ENCODE assay signal across 11 cellular contexts in genomic region chr1:150559627-150560010, GRCh38. TPM values are rescaled to one million over a fixed set of nuclear protein-coding genes. Genes with fewer than 3 reads are reported as not detected.
DNase-seq lines count a peak whose midpoint lies in the region; ATAC-seq and TF ChIP-seq lines count a peak whose summit lies in the region.
"Had no signal": no experiment of that assay in that cellular context is flagged by ENCODE, and none has a peak within 500 bp of the region (broad histone marks: within the 10 kb centered on the region; RNA-seq: fewer than 3 reads in every experiment).

No MANE protein-coding gene starts in this region.

- H3K36me3 Mint-ChIP-seq in MCF 10A (ENCODE audit: insufficient read depth, unreplicated experiment): peaks cover 54% of the 10 kb centered on the region
- H3K36me3 Mint-ChIP-seq in naive thymus-derived CD4-positive, alpha-beta T cell: peaks cover 0 to 6% (median 5%) of the 10 kb centered on the region in 5 donors

- in situ Hi-C loops in mammary epithelial cell (cut with MboI; ENCODE audit: low sequenced_read_pairs in 2 of 2) (loop anchor here (5.0 to 10.0 kb wide), 2 partner anchors 248 to 255 kb away; partner anchors contain the start of gene CTSK (in 1 of the 2)), transverse colon (cut with MboI; ENCODE audit: low pct_ligation_motif_present in 1 of 4, low pct_unique_long_range_greater_than_20kb in 1 of 4, low sequenced_read_pairs in 3 of 4) (loop anchor here in 1 of 4 donors (10.0 kb wide), 1 partner anchor 55 kb away; no protein-coding TSS in a partner anchor)

- no peaks in the 10 kb centered on the region for H3K27me3 Mint-ChIP-seq in MCF 10A (ENCODE audit: insufficient read depth, unreplicated experiment)
- no peaks in the 10 kb centered on the region for H3K27me3 Mint-ChIP-seq in naive thymus-derived CD4-positive, alpha-beta T cell

- no peaks in the 10 kb centered on the region for H4K20me1 ChIP-seq in mammary epithelial cell (ENCODE audit: insufficient read depth, low read length)

- no peak overlapping the region for H2AFZ ChIP-seq in mammary epithelial cell (ENCODE audit: low read depth, low read length)

- H3K27me3 ChIP-seq in mammary epithelial cell (ENCODE audit: insufficient read depth, low read length) (no peaks in the 10 kb centered on the region), transverse colon (no peaks in the 10 kb centered on the region)
- no peaks in the 10 kb centered on the region for H3K27me3 ChIP-seq in naive thymus-derived CD4-positive, alpha-beta T cell (ENCODE audit: control insufficient read depth in 2 of 2, insufficient read depth in 2 of 2, low read length in 2 of 2)
- H3K27me3 ChIP-seq: brain microvascular endothelial cell had no signal

- peaks cover 47% of the 10 kb centered on the region for H3K4me1 Mint-ChIP-seq in MCF 10A (ENCODE audit: insufficient read depth, unreplicated experiment)
- peaks cover 26 to 43% (median 35%) of the 10 kb centered on the region in 7 donors for H3K4me1 Mint-ChIP-seq in naive thymus-derived CD4-positive, alpha-beta T cell

- 67% methylated on average over 3 of the region's 10 CpGs for WGBS in mammary epithelial cell (ENCODE audit: low coverage, missing lambda C conversion rate)
- 68% methylated on average over 10 of the region's 10 CpGs; no CpG with 5 or more reads in 1 of the 2 donors for WGBS in transverse colon (ENCODE audit: low coverage in 1 of 2), 2 donors

- H3K4me2 ChIP-seq in mammary epithelial cell (ENCODE audit: insufficient read depth, low read depth, low read length): no peak overlapping the region

- peaks cover 21% of the 10 kb centered on the region for H3K79me2 ChIP-seq in mammary epithelial cell (ENCODE audit: insufficient read depth, low read length)

- TF ChIP-seq EP300 in transverse colon (IDR thresholded peaks at IDR 0.05; ENCODE audit: low read depth): no peak

- H3K9me3 ChIP-seq in mammary epithelial cell (replicated peaks; ENCODE audit: insufficient read depth, low read length) (no peaks in the 10 kb centered on the region), transverse colon (no peaks in the 10 kb centered on the region)
- H3K9me3 ChIP-seq in naive thymus-derived CD4-positive, alpha-beta T cell (ENCODE audit: control insufficient read depth in 2 of 3, low read length in 3 of 3): no peaks in the 10 kb centered on the region

- TF ChIP-seq CTCF in MCF 10A (IDR thresholded peaks at IDR 0.05; ENCODE audit: unreplicated experiment) (no peak), mammary epithelial cell (conservative IDR thresholded peaks at IDR 0.05 in 1 of 2, IDR thresholded peaks at IDR 0.05 in 1 of 2; ENCODE audit: extremely low read depth in 1 of 2, insufficient read depth in 1 of 2, low read depth in 1 of 2, low read length in 2 of 2) (no peak), transverse colon (IDR thresholded peaks at IDR 0.05) (no peak)

- peak overlapping the region; percentile 99 for H3K27ac Mint-ChIP-seq in MCF 10A (ENCODE audit: low read depth, unreplicated experiment)
- peak overlapping the region in 7 of 9 donors; percentile 75 to 100 (median 97) for H3K27ac Mint-ChIP-seq in naive thymus-derived CD4-positive, alpha-beta T cell

- H3K4me1 ChIP-seq in mammary epithelial cell (ENCODE audit: insufficient read depth, low read length) (peaks cover 51% of the 10 kb centered on the region), transverse colon (peaks cover 33 to 57% (median 51%) of the 10 kb centered on the region in 4 donors)
- peaks cover 24 to 33% of the 10 kb centered on the region in 2 donors for H3K4me1 ChIP-seq in naive thymus-derived CD4-positive, alpha-beta T cell (ENCODE audit: control insufficient read depth in 2 of 2, insufficient read depth in 2 of 2, low read length in 2 of 2)

- CTCF ChIA-PET in MCF 10A (lab: Yijun Ruan, JAX): interaction anchor here (0.6 to 9.8 kb wide), 31 partner anchors 8 to 447 kb away, joined by 3 to 245 read pairs (median 5); partner anchors contain the start of genes ADAMTSL4, CIART, CTSK and ECM1
- CTCF ChIA-PET in mammary epithelial cell (lab: Charles Lee; ENCODE audit: low non-redundant PET): interaction anchor here (0.6 kb wide), 1 partner anchor 28 kb away, joined by 6 read pairs; no protein-coding TSS in a partner anchor
- CTCF ChIA-PET in naive thymus-derived CD4-positive, alpha-beta T cell (lab: Charles Lee): interaction anchor here (0.6 to 13.2 kb wide), 11 partner anchors 8 to 137 kb away, joined by 3 to 300 read pairs (median 5); partner anchors contain the start of genes ENSA, FALEC and MCL1

- BruUV-seq in MCF 10A (replicated peaks; lab: Mats Ljungman, UMichigan) (no TSS peak), mammary epithelial cell (replicated peaks; lab: Mats Ljungman, UMichigan) (no TSS peak)

- intact Hi-C loops in MCF 10A (cut with micrococcal nuclease): loop anchor here (1.0 to 5.0 kb wide), 9 partner anchors 43 to 503 kb away; partner anchors contain the start of genes CA14, GOLPH3L, MINDY1 and MLLT11
- intact Hi-C loops in mammary epithelial cell (cut with micrococcal nuclease): loop anchor here (1.0 to 5.0 kb wide), 5 partner anchors 74 to 419 kb away; partner anchors contain the start of genes ARNT and GOLPH3L
- intact Hi-C loops in naive thymus-derived CD4-positive, alpha-beta T cell (cut with micrococcal nuclease): loop anchor here (1.0 to 10.0 kb wide), 17 partner anchors 51 to 498 kb away; partner anchors contain the start of genes SETDB1 (in 2 of the 2), TARS2 (in 2 of the 2), ARNT (in 1 of the 2) and CA14 (in 1 of the 2)
- intact Hi-C loops in transverse colon (cut with DNase I; ENCODE audit: low total_unique reads): loop anchor here (2.0 to 5.0 kb wide), 2 partner anchors 17 to 58 kb away; no protein-coding TSS in a partner anchor

- H3K4me3 Mint-ChIP-seq in MCF 10A (ENCODE audit: unreplicated experiment): peak overlapping the region; percentile 74
- H3K4me3 Mint-ChIP-seq in naive thymus-derived CD4-positive, alpha-beta T cell: peak overlapping the region in 4 of 10 donors; percentile 87 to 99 (median 97)

- no peaks in the 10 kb centered on the region for H3K36me3 ChIP-seq in mammary epithelial cell (ENCODE audit: insufficient read depth, low read length)
- peaks cover 0 to 5% (median 0%) of the 10 kb centered on the region in 3 experiments for H3K36me3 ChIP-seq in naive thymus-derived CD4-positive, alpha-beta T cell (ENCODE audit: control insufficient read depth in 2 of 3, insufficient read depth in 3 of 3, low read length in 3 of 3)
- H3K36me3 ChIP-seq in transverse colon: no peaks in the 10 kb centered on the region
- H3K36me3 ChIP-seq: brain microvascular endothelial cell, WERI-Rb-1 had no signal

- no peak for ATAC-seq in naive thymus-derived CD4-positive, alpha-beta T cell
- no peak for ATAC-seq in HG03045 (IDR thresholded peaks at IDR 0.05; ENCODE audit: unreplicated experiment)

- H3K4me3 ChIP-seq in mammary epithelial cell (replicated peaks in 1 of 3; ENCODE audit: insufficient read depth in 1 of 3, low read depth in 2 of 3, low read length in 3 of 3) (no peak overlapping the region), transverse colon (peak overlapping the region in 1 of 4 donors; percentile 61)
- peak overlapping the region; percentile 43 for H3K4me3 ChIP-seq in naive thymus-derived CD4-positive, alpha-beta T cell (ENCODE audit: low read length)

- H3K9ac ChIP-seq in mammary epithelial cell (ENCODE audit: insufficient read depth, low read length): no peak overlapping the region

- dilution Hi-C loops in mammary epithelial cell (cut with HindIII; ENCODE audit: low sequenced_read_pairs): no loop called here

- H3K9me3 Mint-ChIP-seq in MCF 10A (ENCODE audit: unreplicated experiment): no peaks in the 10 kb centered on the region
- no peaks in the 10 kb centered on the region for H3K9me3 Mint-ChIP-seq in naive thymus-derived CD4-positive, alpha-beta T cell

- DNase-seq in MCF 10A (ENCODE audit: unreplicated experiment): no peak
- no peak for DNase-seq in mammary epithelial cell
- DNase-seq in naive thymus-derived CD4-positive, alpha-beta T cell: no peak
- no peak for DNase-seq in transverse colon
- DNase-seq in 8988T: no peak
- DNase-seq in NCI-H2081 (lab: John Stamatoyannopoulos, UW): no peak
- DNase-seq: brain microvascular endothelial cell had no signal

- POLR2A ChIA-PET in MCF 10A (lab: Yijun Ruan, JAX): interaction anchor here (0.9 to 27.7 kb wide), 7 partner anchors 1 to 304 kb away, joined by 3 to 1801 read pairs (median 47); partner anchors contain the start of genes ADAMTSL4, ENSA, GOLPH3L and MCL1
- POLR2A ChIA-PET in naive thymus-derived CD4-positive, alpha-beta T cell (lab: Charles Lee): interaction anchor here (0.7 to 13.8 kb wide), 6 partner anchors 8 to 304 kb away, joined by 3 to 1237 read pairs (median 10); partner anchors contain the start of gene MCL1

- H3K27ac ChIP-seq in mammary epithelial cell (ENCODE audit: insufficient read depth, low read depth, low read length) (no peak overlapping the region), cingulate gyrus (ENCODE audit: low read depth, low read length) (peak overlapping the region; percentile 52), transverse colon (peak overlapping the region; percentile 98 to 99 (median 98))
- H3K27ac ChIP-seq in naive thymus-derived CD4-positive, alpha-beta T cell (ENCODE audit: low read depth, low read length): peak overlapping the region; percentile 97
- H3K27ac ChIP-seq: brain microvascular endothelial cell, WERI-Rb-1 had no signal

- no peak for TF ChIP-seq POLR2A in transverse colon (IDR thresholded peaks at IDR 0.05)

RNA-seq across cellular contexts. Expression of gene ADAMTSL4, which starts 10.4 kb away (rescaled TPM):
- 9.6 and 13.3 TPM in 2 replicates for total RNA-seq in MCF 10A (2022)
- 10 to 100 TPM in 1 of 2 donors, 1 to 10 TPM in 1; 2.9 to 98.0 TPM for total RNA-seq in mammary epithelial cell
- polyA plus RNA-seq in mammary epithelial cell: 4.8 TPM
- 5.1 TPM for polyA minus RNA-seq in mammary epithelial cell
- total RNA-seq in naive thymus-derived CD4-positive, alpha-beta T cell: 10 to 100 TPM in 1 of 5 experiments, 1 to 10 TPM in 1, under 1 TPM in 3; 0.49 to 27.7 (median 0.79) TPM
- polyA plus RNA-seq in naive thymus-derived CD4-positive, alpha-beta T cell: under 1 TPM; 0.14 to 0.25 TPM
- total RNA-seq in transverse colon: 10 to 100 TPM in 3 of 4 donors, 1 to 10 TPM in 1; 7.2 to 26.2 (median 16.3) TPM

RNA-seq across cellular contexts. Expression of gene MCL1, which starts 19.8 kb away (rescaled TPM):
- total RNA-seq in MCF 10A (2022) (497 and 624 TPM in 2 replicates), mammary epithelial cell (100 to 1,000 TPM; 289 to 455 TPM), transverse colon (100 to 1,000 TPM; 176 to 395 (median 269) TPM)
- 126 TPM for polyA plus RNA-seq in mammary epithelial cell
- 272 TPM for polyA minus RNA-seq in mammary epithelial cell
- total RNA-seq in naive thymus-derived CD4-positive, alpha-beta T cell: 1,000 to 10,000 TPM in 1 of 5 experiments, 100 to 1,000 TPM in 4; 302 to 1,400 (median 377) TPM
- polyA plus RNA-seq in naive thymus-derived CD4-positive, alpha-beta T cell: 100 to 1,000 TPM; 171 to 172 TPM

RNA-seq across cellular contexts. Expression of gene FALEC, which starts 44.1 kb away (rescaled TPM):
- not detected in 2 replicates for total RNA-seq in MCF 10A (2022)
- total RNA-seq in mammary epithelial cell: not detected
- not detected for polyA plus RNA-seq in mammary epithelial cell
- not detected for polyA minus RNA-seq in mammary epithelial cell
- 1 to 10 TPM in 1 of 5 experiments, under 1 TPM in 1, not detected in 3; 0.44 to 2.5 TPM for total RNA-seq in naive thymus-derived CD4-positive, alpha-beta T cell
- under 1 TPM in 1 of 2 donors, not detected in 1; 0.76 TPM for polyA plus RNA-seq in naive thymus-derived CD4-positive, alpha-beta T cell
- total RNA-seq in transverse colon: not detected
- total RNA-seq: NCI-H460 had no signal

RNA-seq across cellular contexts. Expression of gene ECM1, which starts 51.7 kb away (rescaled TPM):
- 1.7 and 3.2 TPM in 2 replicates for total RNA-seq in MCF 10A (2022)
- total RNA-seq in mammary epithelial cell: 10 to 100 TPM; 12.5 to 16.2 TPM
- 11.7 TPM for polyA plus RNA-seq in mammary epithelial cell
- 13.3 TPM for polyA minus RNA-seq in mammary epithelial cell
- total RNA-seq in naive thymus-derived CD4-positive, alpha-beta T cell: 1 to 10 TPM in 3 of 5 experiments, under 1 TPM in 2; 0.29 to 2.4 (median 1.4) TPM
- not detected for polyA plus RNA-seq in naive thymus-derived CD4-positive, alpha-beta T cell
- 1 to 10 TPM; 1.5 to 5.4 (median 3.3) TPM for total RNA-seq in transverse colon
